In the genomic region with DNA sequence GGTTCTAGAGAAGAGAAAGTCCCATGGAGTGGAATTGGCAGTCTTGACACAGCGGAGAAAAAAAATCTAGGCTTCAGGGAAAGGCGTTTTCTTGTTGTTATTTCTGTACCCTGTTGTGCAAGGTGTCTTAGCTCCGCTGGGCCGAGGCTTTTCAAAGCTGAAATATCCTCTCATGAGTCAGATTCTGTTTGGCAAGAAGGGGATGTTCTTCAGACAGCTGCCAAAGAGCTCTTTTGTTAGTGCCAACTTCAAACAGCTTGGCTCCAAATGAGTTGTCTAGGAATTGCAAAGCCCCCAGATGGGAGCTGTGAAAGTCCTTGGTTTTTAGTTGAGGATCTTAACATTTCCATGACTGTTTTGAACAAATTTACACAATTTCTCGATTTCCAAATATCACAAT, we compare ENCODE assay signal across 8 cellular contexts. TPM values are rescaled to one million over a fixed set of nuclear protein-coding genes. Genes with fewer than 3 reads are reported as not detected.
DNase-seq lines count a peak whose midpoint lies in the region; ATAC-seq and TF ChIP-seq lines count a peak whose summit lies in the region.

No MANE protein-coding gene starts in this region.

- H3K4me3 ChIP-seq in ACC112 (ENCODE audit: low read depth, low read length) (peak overlapping the region; percentile 88), HCT116 (replicated peaks in 1 of 2; ENCODE audit: low read depth in 1 of 2, low read length in 2 of 2) (no peak overlapping the region), heart left ventricle (peak overlapping the region in 9 of 12 donors; percentile 61 to 97 (median 82))

- H3K27ac ChIP-seq in ACC112 (ENCODE audit: low read depth, low read length) (peak overlapping the region; percentile 52), HCT116 (ENCODE audit: low read depth, low read length) (no peak overlapping the region), VCaP (peak overlapping the region; percentile 90; the same call in 1 of the 2 replicates), heart left ventricle (peak overlapping the region; percentile 0 to 94 (median 86))

- RAD21 ChIA-PET in HCT116 (lab: Charles Lee; ENCODE audit: low non-redundant PET in 1 of 2, low total read pairs in 2 of 2, uncharacterized antibody in 2 of 2, unreplicated experiment in 2 of 2): no interaction called here

- BruUV-seq in HCT116 (replicated peaks; lab: Mats Ljungman, UMichigan): no TSS peak

- TF ChIP-seq POLR2A in HCT116 (IDR thresholded peaks at IDR 0.05; ENCODE audit: borderline replicate concordance, extremely low read depth, insufficient read depth, insufficient read length) (no peak), heart left ventricle (IDR thresholded peaks at IDR 0.05) (no peak)

- H3K36me3 ChIP-seq in ACC112 (ENCODE audit: insufficient read depth, low read length) (peaks cover 18% of the 10 kb centered on the region), HCT116 (ENCODE audit: control insufficient read depth in 1 of 2, insufficient read depth in 2 of 2, low read length in 2 of 2) (peaks cover 23 to 33% of the 10 kb centered on the region in 2 experiments; a peak in 3 of 4 replicates), heart left ventricle (peaks cover 0 to 38% (median 32%) of the 10 kb centered on the region in 9 donors)

- intact Hi-C loops in HCT116 (cut with micrococcal nuclease) (no loop called here), heart left ventricle (cut with DNase I) (loop anchor here in 1 of 10 donors (2.0 kb wide), 1 partner anchor 27 kb away; no protein-coding TSS in a partner anchor)

- H3K27me3 ChIP-seq in ACC112 (ENCODE audit: insufficient read depth, low read length) (no peaks in the 10 kb centered on the region), HCT116 (ENCODE audit: insufficient read depth, low read length) (no peaks in the 10 kb centered on the region), heart left ventricle (no peaks in the 10 kb centered on the region)

- H3K9ac ChIP-seq in HCT116 (ENCODE audit: low read length): no peak overlapping the region

- DNase-seq in HCT116 (ENCODE audit: low read depth, low spot score): no peak
- peak in 3 of 5 donors; percentile 21 to 67 (median 55) for DNase-seq in heart left ventricle
- DNase-seq in putamen (ENCODE audit: low spot score): peak; percentile 17
- DNase-seq in epidermal melanocyte (ENCODE audit: insufficient read length, low spot score): no peak
- no peak for DNase-seq in mesenteric fat pad (ENCODE audit: low spot score)

- 31 to 45% (median 43%) methylated on average over 5 of the region's 5 CpGs for WGBS in heart left ventricle, 4 donors

- POLR2A ChIA-PET in HCT116 (lab: Charles Lee): no interaction called here

- peaks cover 14% of the 10 kb centered on the region for H3K4me1 ChIP-seq in ACC112 (ENCODE audit: control insufficient read depth, insufficient read depth, low read length, unreplicated experiment)
- H3K4me1 ChIP-seq in HCT116 (ENCODE audit: control insufficient read depth in 1 of 2, insufficient read depth in 2 of 2, low read length in 2 of 2): peaks cover 11 to 18% of the 10 kb centered on the region in 2 experiments
- peaks cover 0 to 39% (median 20%) of the 10 kb centered on the region in 12 donors for H3K4me1 ChIP-seq in heart left ventricle

- H3K9me3 ChIP-seq in HCT116 (ENCODE audit: control insufficient read depth in 1 of 2, insufficient read depth in 1 of 2, low read depth in 1 of 2, low read length in 2 of 2) (no peaks in the 10 kb centered on the region), heart left ventricle (no peaks in the 10 kb centered on the region)

- H4K20me1 ChIP-seq in HCT116 (ENCODE audit: insufficient read depth): no peaks in the 10 kb centered on the region; the same call in 1 of the 2 replicates

- TF ChIP-seq CTCF in HCT116 (IDR thresholded peaks at IDR 0.05 in 2 of 3, conservative IDR thresholded peaks at IDR 0.05 in 1 of 3; ENCODE audit: borderline replicate concordance in 1 of 3, insufficient read depth in 1 of 3, low read depth in 2 of 3, low read length in 2 of 3): no peak
- no peak for TF ChIP-seq CTCF in VCaP (conservative IDR thresholded peaks at IDR 0.05)
- TF ChIP-seq CTCF in heart left ventricle (IDR thresholded peaks at IDR 0.05): no peak

- H3K79me2 ChIP-seq in ACC112 (ENCODE audit: control insufficient read depth, insufficient read depth, low read length, unreplicated experiment): peaks cover 56% of the 10 kb centered on the region
- H3K79me2 ChIP-seq in HCT116 (ENCODE audit: insufficient read depth, low read length): peaks cover 59% of the 10 kb centered on the region

- CTCF ChIA-PET in HCT116 (lab: Charles Lee): no interaction called here

- TF ChIP-seq RAD21 in HCT116 (IDR thresholded peaks at IDR 0.05; ENCODE audit: low read depth): no peak

- ATAC-seq in HCT116: no peak
- peak in 2 of 4 donors; percentile 52 to 53 for ATAC-seq in heart left ventricle
- no peak for ATAC-seq in HG03159 (IDR thresholded peaks at IDR 0.05; ENCODE audit: unreplicated experiment)

- H2AFZ ChIP-seq in ACC112 (ENCODE audit: low read length, unreplicated experiment): no peak overlapping the region
- H2AFZ ChIP-seq in HCT116 (ENCODE audit: low read depth, low read length, poor library complexity, severe bottlenecking): no peak overlapping the region

- H3K4me2 ChIP-seq in HCT116 (ENCODE audit: low read length): peak overlapping the region; percentile 79

- H3K9me2 ChIP-seq in HCT116 (ENCODE audit: insufficient read depth): no peaks in the 10 kb centered on the region

TF ChIP-seq in HCT116, 20 proteins besides CTCF, POLR2A, EP300 and RAD21:
- no peak for TF ChIP-seq FOSL1 (IDR thresholded peaks at IDR 0.05; ENCODE audit: low read depth)
- TF ChIP-seq CBX3 (IDR thresholded peaks at IDR 0.05; ENCODE audit: low read depth): no peak
- TF ChIP-seq EGR1 (IDR thresholded peaks at IDR 0.05; ENCODE audit: low read depth): no peak
- no peak for TF ChIP-seq SIN3A (IDR thresholded peaks at IDR 0.05; ENCODE audit: low read depth)

RNA-seq across cellular contexts. Expression of a gene that starts 2.3 kb away (rescaled TPM):
- total RNA-seq in HCT116 (2021; ENCODE audit: unreplicated experiment) (36.7 TPM), heart left ventricle (100 to 1,000 TPM in 2 of 9 donors, 10 to 100 TPM in 7; 44.4 to 106 (median 91.3) TPM), mesenteric fat pad (149 TPM)
- polyA plus RNA-seq in HCT116 (2012): 24.3 and 27.8 TPM in 2 replicates
- 100 to 1,000 TPM in 1 of 2 donors, 10 to 100 TPM in 1; 66.6 to 119 TPM for polyA plus RNA-seq in heart left ventricle

RNA-seq across cellular contexts. Expression of a gene that starts 45.6 kb away (rescaled TPM):
- total RNA-seq in HCT116 (2021; ENCODE audit: unreplicated experiment): 0.10 TPM
- 0.17 and 0.24 TPM in 2 replicates for polyA plus RNA-seq in HCT116 (2012)
- 10 to 100 TPM in 1 of 9 donors, under 1 TPM in 6, not detected in 2; 0.12 to 18.7 (median 0.17) TPM for total RNA-seq in heart left ventricle
- polyA plus RNA-seq in heart left ventricle: not detected
- 0.13 TPM for total RNA-seq in mesenteric fat pad

RNA-seq across cellular contexts. Expression of a gene that starts 57.8 kb away (rescaled TPM):
- total RNA-seq in HCT116 (2021; ENCODE audit: unreplicated experiment) (21.9 TPM), heart left ventricle (1 to 10 TPM; 3.5 to 8.7 (median 6.6) TPM), mesenteric fat pad (4.3 TPM)
- 5.6 and 8.4 TPM in 2 replicates for polyA plus RNA-seq in HCT116 (2012)
- polyA plus RNA-seq in heart left ventricle: 1 to 10 TPM; 1.8 to 4.9 TPM

RNA-seq across cellular contexts. Expression of a gene that starts 57.9 kb away (rescaled TPM):
- total RNA-seq in HCT116 (2021; ENCODE audit: unreplicated experiment): 13.2 TPM
- 5.6 and 6.0 TPM in 2 replicates for polyA plus RNA-seq in HCT116 (2012)
- 10 to 100 TPM in 4 of 9 donors, 1 to 10 TPM in 5; 5.8 to 12.0 (median 9.8) TPM for total RNA-seq in heart left ventricle
- 10 to 100 TPM in 1 of 2 donors, 1 to 10 TPM in 1; 4.8 to 18.2 TPM for polyA plus RNA-seq in heart left ventricle
- total RNA-seq in mesenteric fat pad: 13.2 TPM

Comparison
In these comparisons a context has a peak if more than half of its experiments do, and no peak if none do; other contexts are left out.
1. H3K4me3 ChIP-seq: peak in ACC112 (single experiment) and heart left ventricle (9 of 12); none in HCT116 (0 of 2).
2. DNase-seq: peak in heart left ventricle (3 of 5) and putamen (single experiment); none in HCT116 (single experiment), epidermal melanocyte (single experiment) and mesenteric fat pad (single experiment).